ENCODE assay signal across 9 cellular contexts in the genomic region with DNA sequence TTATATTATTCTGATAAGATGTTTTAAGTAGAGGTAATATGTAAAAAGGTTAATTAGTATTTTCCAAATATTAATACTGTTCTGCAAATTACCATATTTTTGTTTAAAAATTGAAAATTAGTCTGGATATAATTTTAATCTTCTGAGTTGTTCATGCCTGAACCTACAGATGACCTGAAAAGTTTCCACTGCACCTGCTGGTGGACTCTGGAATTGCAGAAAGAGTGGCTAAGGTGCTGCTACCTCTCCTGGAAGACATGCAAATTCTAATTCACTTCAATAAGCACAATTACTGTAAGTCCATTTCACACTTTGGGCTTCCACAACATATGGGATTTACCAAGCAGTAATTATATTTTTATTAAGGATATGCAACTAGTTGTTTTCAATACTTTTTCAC.
DNase-seq lines count a peak whose midpoint lies in the region; ATAC-seq and TF ChIP-seq lines count a peak whose summit lies in the region.
"Had no signal": no experiment of that assay in that cellular context is flagged by ENCODE, and none has a peak within 500 bp of the region (broad histone marks: within the 10 kb centered on the region; RNA-seq: fewer than 3 reads in every experiment).

No MANE protein-coding gene starts in this region.

- DNase-seq in NCI-H1417 (lab: John Stamatoyannopoulos, UW) (peak in 2 of 3 experiments; percentile 25 to 30), NCI-H1417 treated with DMSO at 0.1 percent for 48 hours (lab: John Stamatoyannopoulos, UW) (no peak), T-helper 17 cell (peak in 2 of 3 donors; percentile 29 to 59), myocyte (ENCODE audit: low read depth) (peak; percentile 18), 8988T (no peak), ovary (no peak)

- H3K36me3 Mint-ChIP-seq in T-helper 17 cell (ENCODE audit: low read depth), result peaks cover 7% of the 10 kb centered on the region
- no peaks in the 10 kb centered on the region for H3K36me3 Mint-ChIP-seq in brain

- H3K9me3 ChIP-seq in T-helper 17 cell (ENCODE audit: control insufficient read depth, low read length, poor library complexity, severe bottlenecking), result no peaks in the 10 kb centered on the region
- no peaks in the 10 kb centered on the region for H3K9me3 ChIP-seq in ovary
- H3K9me3 ChIP-seq: BLaER1 had no signal

- TF ChIP-seq CTCF in brain (conservative IDR thresholded peaks at IDR 0.05), result peak; percentile 15 to 53
- TF ChIP-seq CTCF in ovary (IDR thresholded peaks at IDR 0.05), result no peak

- H3K4me1 ChIP-seq in ovary (ENCODE audit: insufficient read depth), result peaks cover 2% of the 10 kb centered on the region

- no peak overlapping the region for H3K27ac Mint-ChIP-seq in T-helper 17 cell
- no peak overlapping the region for H3K27ac Mint-ChIP-seq in brain

- intact Hi-C loops in ovary (cut with DNase I), result loop anchor here in 1 of 4 donors (2.0 kb wide), 1 partner anchor 41 kb away; no protein-coding TSS in a partner anchor

- H3K4me1 Mint-ChIP-seq in T-helper 17 cell (peaks cover 11% of the 10 kb centered on the region), brain (peaks cover 9% of the 10 kb centered on the region)

- peaks cover 32% of the 10 kb centered on the region for H3K27me3 Mint-ChIP-seq in T-helper 17 cell
- peaks cover 10% of the 10 kb centered on the region for H3K27me3 Mint-ChIP-seq in brain

- no peaks in the 10 kb centered on the region for H3K36me3 ChIP-seq in ovary
- H3K36me3 ChIP-seq: BLaER1 had no signal

- H3K9me3 Mint-ChIP-seq in brain, result no peaks in the 10 kb centered on the region

- H3K4me3 Mint-ChIP-seq in T-helper 17 cell, result no peak overlapping the region
- H3K4me3 Mint-ChIP-seq in brain, result no peak overlapping the region

- no peak for TF ChIP-seq EP300 in ovary (IDR thresholded peaks at IDR 0.05)

- TF ChIP-seq POLR2A in ovary (IDR thresholded peaks at IDR 0.05), result no peak

- ATAC-seq in HG03108 (IDR thresholded peaks at IDR 0.05; ENCODE audit: unreplicated experiment), result peak; percentile 64
- peak; percentile 73 for ATAC-seq in T-helper 17 cell

- no peak overlapping the region for H3K27ac ChIP-seq in ovary
- H3K27ac ChIP-seq: BLaER1 had no signal

- H3K27me3 ChIP-seq in ovary, result no peaks in the 10 kb centered on the region
- H3K27me3 ChIP-seq: BLaER1 had no signal

- no peak overlapping the region for H3K4me3 ChIP-seq in ovary
- H3K4me3 ChIP-seq: BLaER1 had no signal

Comparison
In these comparisons a context has a peak if more than half of its experiments do, and no peak if none do; other contexts are left out.
1. DNase-seq: peak in NCI-H1417 (2 of 3), T-helper 17 cell (2 of 3) and myocyte (single experiment); none in NCI-H1417 treated with DMSO at 0.1 percent for 48 hours (single experiment), 8988T (single experiment) and ovary (0 of 5).
2. CTCF ChIP-seq: peak in brain (2 of 2); none in ovary (0 of 3).